8 cellular contexts compared by ENCODE assay signal in genomic region chr2:31170071-31170698, GRCh38. TPM values are rescaled to one million over a fixed set of nuclear protein-coding genes. Genes with fewer than 3 reads are reported as not detected.
A peak's percentile ranks its signal among the peaks of the same experiment; 100 is the strongest.
DNase-seq lines count a peak whose midpoint lies in the region; ATAC-seq and TF ChIP-seq lines count a peak whose summit lies in the region.

No MANE protein-coding gene starts in this region.

- H3K27me3 ChIP-seq in brain microvascular endothelial cell (replicated peaks) (no peaks in the 10 kb centered on the region), spleen (replicated peaks in 1 of 7) (no peaks in the 10 kb centered on the region)

- intact Hi-C loops in spleen (cut with DNase I; ENCODE audit: low total_unique reads): loop anchor here (2.0 to 5.0 kb wide), 2 partner anchors 162 to 455 kb away; no protein-coding TSS in a partner anchor

- no peaks in the 10 kb centered on the region for H3K36me3 Mint-ChIP-seq in T-helper 2 cell treated with Interferon-gamma antibody and Interleukin-4, amounts not matched to agents 5 μg/mL and 100 μg/mL, for 36 hours (ENCODE audit: low read depth)

- no peaks in the 10 kb centered on the region for H3K9me3 ChIP-seq in spleen

- peak; percentile 96 for TF ChIP-seq CTCF in brain microvascular endothelial cell (IDR thresholded peaks at IDR 0.05; ENCODE audit: low read depth, low read length, missing control alignments)
- peak; percentile 80 to 92 (median 89) for TF ChIP-seq CTCF in spleen (IDR thresholded peaks at IDR 0.05 in 8 of 11, conservative IDR thresholded peaks at IDR 0.05 in 3 of 11)

- DNase-seq in EH (ENCODE audit: low read depth) (peak; percentile 72), HCEC 1CT (peak; percentile 52), NCI-H1092 treated with DMSO at 0.1 percent for 48 hours (lab: John Stamatoyannopoulos, UW) (peak; percentile 44), brain microvascular endothelial cell (peak; percentile 51), iPS-NIHi11 (ENCODE audit: low spot score) (peak; percentile 86), spleen (peak; percentile 80)
- peak; percentile 32 for DNase-seq in T-helper 2 cell treated with Interferon-gamma antibody and Interleukin-4, amounts not matched to agents 5 μg/mL and 100 μg/mL, for 36 hours (ENCODE audit: low spot score)

- H3K9me3 Mint-ChIP-seq in T-helper 2 cell treated with Interferon-gamma antibody and Interleukin-4, amounts not matched to agents 5 μg/mL and 100 μg/mL, for 36 hours: no peaks in the 10 kb centered on the region

- TF ChIP-seq POLR2A in spleen (IDR thresholded peaks at IDR 0.05): no peak

- H3K4me1 ChIP-seq in spleen: peaks cover 0 to 4% (median 0%) of the 10 kb centered on the region in 6 donors

- H3K4me3 Mint-ChIP-seq in T-helper 2 cell treated with Interferon-gamma antibody and Interleukin-4, amounts not matched to agents 5 μg/mL and 100 μg/mL, for 36 hours: no peak overlapping the region

- in situ Hi-C loops in brain microvascular endothelial cell (cut with HindIII; ENCODE audit: low pct_ligation_motif_present, low sequenced_read_pairs): no loop called here

- peaks cover 6% of the 10 kb centered on the region for H3K27me3 Mint-ChIP-seq in T-helper 2 cell treated with Interferon-gamma antibody and Interleukin-4, amounts not matched to agents 5 μg/mL and 100 μg/mL, for 36 hours (ENCODE audit: low read depth)

- 0 to 1% (median 0%) methylated on average over 4 of the region's 4 CpGs for WGBS in spleen, 5 donors

- H3K27ac Mint-ChIP-seq in T-helper 2 cell treated with Interferon-gamma antibody and Interleukin-4, amounts not matched to agents 5 μg/mL and 100 μg/mL, for 36 hours: no peak overlapping the region

- H3K4me3 ChIP-seq in brain microvascular endothelial cell (ENCODE audit: low read depth, low read length): no peak overlapping the region
- no peak overlapping the region for H3K4me3 ChIP-seq in spleen

- H3K27ac ChIP-seq in brain microvascular endothelial cell: no peak overlapping the region
- H3K27ac ChIP-seq in spleen: no peak overlapping the region

- peaks cover under 1% of the 10 kb centered on the region for H3K4me1 Mint-ChIP-seq in T-helper 2 cell treated with Interferon-gamma antibody and Interleukin-4, amounts not matched to agents 5 μg/mL and 100 μg/mL, for 36 hours (ENCODE audit: low read depth)

- ATAC-seq in GM18511 (IDR thresholded peaks at IDR 0.05; ENCODE audit: unreplicated experiment): no peak

- H3K36me3 ChIP-seq in brain microvascular endothelial cell (replicated peaks): no peaks in the 10 kb centered on the region
- no peaks in the 10 kb centered on the region for H3K36me3 ChIP-seq in spleen

RNA-seq across cellular contexts. Expression of gene GALNT14, which starts 31.9 kb away (rescaled TPM):
- total RNA-seq in spleen: 10 to 100 TPM in 1 of 7 donors, 1 to 10 TPM in 6; 2.7 to 18.5 (median 5.8) TPM
- polyA plus RNA-seq in spleen: 1 to 10 TPM; 3.4 to 4.8 (median 3.6) TPM

RNA-seq across cellular contexts. Expression of gene CAPN14, which starts 47.1 kb away (rescaled TPM):
- 1 to 10 TPM in 3 of 7 donors, under 1 TPM in 4; 0.26 to 2.7 (median 0.97) TPM for total RNA-seq in spleen
- under 1 TPM; 0.56 to 0.98 (median 0.64) TPM for polyA plus RNA-seq in spleen

Comparison
In these comparisons a context has a peak if more than half of its experiments do, and no peak if none do; other contexts are left out.
1. DNase-seq: peak in every context shown above with its lines; median percentile 86 in iPS-NIHi11; 80 in spleen; 72 in EH; 52 in HCEC 1CT; 51 in brain microvascular endothelial cell; 44 in NCI-H1092 treated with DMSO at 0.1 percent for 48 hours; 32 in T-helper 2 cell treated with Interferon-gamma antibody and Interleukin-4, amounts not matched to agents 5 μg/mL and 100 μg/mL, for 36 hours.